In genomic region chr2:111623380-111623779, GRCh38 we compare ENCODE assay signal across 19 cellular contexts.
"Had no signal": no experiment of that assay in that cellular context is flagged by ENCODE, and none has a peak within 500 bp of the region (broad histone marks: within the 10 kb centered on the region; RNA-seq: fewer than 3 reads in every experiment).

No MANE protein-coding gene starts in this region.

- H3K27me3 Mint-ChIP-seq: activated naive CD4-positive, alpha-beta T cell treated with anti-CD3 and anti-CD28 coated beads, Interleukin-2, amount 50 U/mL, for 24 hours had no signal

- H3K27ac Mint-ChIP-seq: activated CD4-positive, alpha-beta T cell treated with anti-CD3 and anti-CD28 coated beads, Interleukin-2, amount 10 ng/mL, durations not matched to agents 7 days and 5 days; activated CD8-positive, alpha-beta T cell treated with anti-CD3 and anti-CD28 coated beads, Interleukin-2, amount 10 ng/mL, durations not matched to agents 7 days and 5 days; activated naive CD4-positive, alpha-beta T cell treated with anti-CD3 and anti-CD28 coated beads, Interleukin-2, amount 50 U/mL, for 24 hours had no signal

- DNase-seq: activated CD4-positive, alpha-beta T cell treated with anti-CD3 and anti-CD28 coated beads, Interleukin-2, amount 10 ng/mL, durations not matched to agents 7 days and 5 days; activated CD8-positive, alpha-beta T cell treated with anti-CD3 and anti-CD28 coated beads, Interleukin-2, amount 10 ng/mL, durations not matched to agents 7 days and 5 days; activated gamma-delta T cell treated with Interleukin-2 at 50 U/mL for 16 hours; brain microvascular endothelial cell; caudate nucleus; dermis blood vessel endothelial cell; effector CD8-positive, alpha-beta T cell; esophagus squamous epithelium; head of caudate nucleus; hypothalamus; retina; stimulated activated CD4-positive, alpha-beta T cell treated with anti-CD3 and anti-CD28 coated beads, Interleukin-2, amount 100 ng/mL, for 48 hours; stimulated activated naive CD8-positive, alpha-beta T cell treated with anti-CD3 and anti-CD28 coated beads, Interleukin-15, Interleukin-2, amounts not matched to agents 100 U/mL and 50 U/mL, for 24 hours; T-helper 2 cell had no signal

- H3K36me3 ChIP-seq: ascending aorta, brain microvascular endothelial cell, esophagus squamous epithelium, gastroesophageal sphincter, upper lobe of left lung had no signal

- H3K4me3 ChIP-seq: ascending aorta, esophagus squamous epithelium, gastroesophageal sphincter, upper lobe of left lung had no signal

- H3K27me3 ChIP-seq: ascending aorta, brain microvascular endothelial cell, esophagus squamous epithelium, gastroesophageal sphincter, upper lobe of left lung had no signal

- ATAC-seq: activated CD4-positive, CD25-positive, alpha-beta regulatory T cell treated with anti-CD3 and anti-CD28 coated beads, Interleukin-2, amount 50 U/mL, for 24 hours; activated CD8-positive, alpha-beta T cell treated with anti-CD3 and anti-CD28 coated beads, Interleukin-2, amount 10 ng/mL, durations not matched to agents 7 days and 5 days; gastroesophageal sphincter; stimulated activated naive CD8-positive, alpha-beta T cell treated with anti-CD3 and anti-CD28 coated beads, Interleukin-15, Interleukin-2, amounts not matched to agents 100 U/mL and 50 U/mL, for 24 hours had no signal

- H3K4me1 ChIP-seq: gastroesophageal sphincter had no signal

- H3K27ac ChIP-seq: ascending aorta, brain microvascular endothelial cell, gastroesophageal sphincter, upper lobe of left lung had no signal

- H3K9me3 ChIP-seq: ascending aorta had no signal

- H3K4me3 Mint-ChIP-seq: activated CD4-positive, alpha-beta T cell treated with anti-CD3 and anti-CD28 coated beads, Interleukin-2, amount 10 ng/mL, durations not matched to agents 7 days and 5 days; activated CD8-positive, alpha-beta T cell treated with anti-CD3 and anti-CD28 coated beads, Interleukin-2, amount 10 ng/mL, durations not matched to agents 7 days and 5 days; activated naive CD4-positive, alpha-beta T cell treated with anti-CD3 and anti-CD28 coated beads, Interleukin-2, amount 50 U/mL, for 24 hours had no signal
